ENCODE assay signal across 10 cellular contexts in the genomic region with DNA sequence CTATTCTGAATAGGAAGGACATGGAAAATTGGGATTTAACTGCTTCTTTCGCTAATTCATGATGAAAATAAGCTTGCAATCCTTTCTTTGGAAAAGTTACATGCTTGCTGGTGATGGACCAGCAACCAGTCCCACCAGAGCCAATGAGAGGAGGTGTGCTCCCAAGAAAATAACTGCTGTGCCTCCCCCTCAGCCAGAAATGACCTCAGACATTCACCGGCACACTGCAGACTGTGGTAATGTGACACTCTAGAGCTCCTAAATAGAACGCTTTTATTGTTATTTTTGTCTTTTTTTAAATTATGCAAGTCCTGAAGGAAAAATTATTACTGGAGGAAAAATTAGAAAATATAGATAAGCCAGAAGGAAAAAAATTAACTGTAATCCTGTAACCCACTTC. TPM values are rescaled to one million over a fixed set of nuclear protein-coding genes. Genes with fewer than 3 reads are reported as not detected.
DNase-seq lines count a peak whose midpoint lies in the region; ATAC-seq lines count a peak whose summit lies in the region.
"Had no signal": no experiment of that assay in that cellular context is flagged by ENCODE, and none has a peak within 500 bp of the region (broad histone marks: within the 10 kb centered on the region; RNA-seq: fewer than 3 reads in every experiment).

No MANE protein-coding gene starts in this region.

- DNase-seq in activated T-cell treated with anti-CD3 and anti-CD28 coated beads, Interleukin-2, amount 50 U/mL, for 4 hours: no peak
- no peak for DNase-seq in activated T-cell treated with anti-CD3 and anti-CD28 coated beads for 4 hours
- DNase-seq in adipocyte (ENCODE audit: low read depth): no peak
- no peak for DNase-seq in right cardiac atrium
- peak; percentile 12 for DNase-seq in superior temporal gyrus (ENCODE audit: extremely low spot score)
- DNase-seq in NCI-H526 treated with DMSO at 0.1 percent for 48 hours (lab: John Stamatoyannopoulos, UW): no peak
- DNase-seq: left lung; stimulated activated CD4-positive, alpha-beta T cell treated with anti-CD3 and anti-CD28 coated beads, Interleukin-2, amount 100 ng/mL, for 24 hours had no signal

- H3K4me1 ChIP-seq in adipocyte (ENCODE audit: control insufficient read depth, insufficient read depth, low read length) (peaks cover 76% of the 10 kb centered on the region), right cardiac atrium (ENCODE audit: control insufficient read depth, insufficient read depth, low read length) (peaks cover 16% of the 10 kb centered on the region)

- peaks cover 47% of the 10 kb centered on the region for H3K4me1 Mint-ChIP-seq in activated T-cell treated with anti-CD3 and anti-CD28 coated beads, Interleukin-2, amount 50 U/mL, for 4 hours (ENCODE audit: low read depth)

- H3K36me3 Mint-ChIP-seq in activated T-cell treated with anti-CD3 and anti-CD28 coated beads, Interleukin-2, amount 50 U/mL, for 4 hours (ENCODE audit: insufficient read depth): peaks cover 4% of the 10 kb centered on the region

- peak overlapping the region; percentile 78 for H3K27ac ChIP-seq in right cardiac atrium (ENCODE audit: low read length)
- H3K27ac ChIP-seq: left lung had no signal

- peak overlapping the region; percentile 30 for H3K9ac ChIP-seq in adipocyte (ENCODE audit: low read length)

- 60% methylated on average over 3 of the region's 3 CpGs for WGBS in right cardiac atrium

- H3K9me3 Mint-ChIP-seq in activated T-cell treated with anti-CD3 and anti-CD28 coated beads, Interleukin-2, amount 50 U/mL, for 4 hours: no peaks in the 10 kb centered on the region

- H3K4me3 ChIP-seq in adipocyte (ENCODE audit: low read length) (peak overlapping the region; percentile 93), right cardiac atrium (ENCODE audit: low read length) (peak overlapping the region; percentile 90)

- H3K27me3 Mint-ChIP-seq in activated T-cell treated with anti-CD3 and anti-CD28 coated beads, Interleukin-2, amount 50 U/mL, for 4 hours (ENCODE audit: low read depth): no peaks in the 10 kb centered on the region

- no peak for ATAC-seq in activated T-cell treated with anti-CD3 and anti-CD28 coated beads, Interleukin-2, amount 50 U/mL, for 4 hours
- no peak for ATAC-seq in right cardiac atrium
- no peak for ATAC-seq in GM19467 (IDR thresholded peaks at IDR 0.05; ENCODE audit: unreplicated experiment)
- ATAC-seq in HG03457 (IDR thresholded peaks at IDR 0.05; ENCODE audit: unreplicated experiment): no peak
- ATAC-seq: left lung had no signal

- H3K4me3 Mint-ChIP-seq in activated T-cell treated with anti-CD3 and anti-CD28 coated beads, Interleukin-2, amount 50 U/mL, for 4 hours: peak overlapping the region; percentile 88

- peaks cover 2% of the 10 kb centered on the region for H3K36me3 ChIP-seq in adipocyte (ENCODE audit: control insufficient read depth, insufficient read depth, low read length, severe bottlenecking)
- H3K36me3 ChIP-seq: left lung had no signal

- H3K27me3 ChIP-seq in adipocyte (replicated peaks; ENCODE audit: control insufficient read depth, insufficient read depth, low read length) (no peaks in the 10 kb centered on the region), right cardiac atrium (ENCODE audit: control insufficient read depth, insufficient read depth) (no peaks in the 10 kb centered on the region)
- H3K27me3 ChIP-seq: left lung had no signal

- H3K9me3 ChIP-seq in adipocyte (ENCODE audit: control insufficient read depth, low read length): no peaks in the 10 kb centered on the region
- no peaks in the 10 kb centered on the region for H3K9me3 ChIP-seq in right cardiac atrium (ENCODE audit: control insufficient read depth, low read length)
- H3K9me3 ChIP-seq: left lung had no signal

- intact Hi-C loops in right cardiac atrium (cut with DNase I): loop anchor here in 1 of 4 donors (10.0 kb wide), 1 partner anchor 56 kb away; the partner anchor contains the start of gene ENTPD6

RNA-seq across cellular contexts. Expression of gene PYGB, which starts 2.6 kb away (rescaled TPM):
- 10 to 100 TPM; 32.5 to 37.6 (median 34.6) TPM for total RNA-seq in activated T-cell treated with anti-CD3 and anti-CD28 coated beads, Interleukin-2, amount 50 U/mL, for 4 hours
- total RNA-seq in right cardiac atrium: 100 to 1,000 TPM; 154 to 219 (median 194) TPM
- 136 TPM for polyA plus RNA-seq in right cardiac atrium

RNA-seq across cellular contexts. Expression of gene ENTPD6, which starts 55.0 kb away (rescaled TPM):
- 10 to 100 TPM; 43.4 to 51.2 (median 47.1) TPM for total RNA-seq in activated T-cell treated with anti-CD3 and anti-CD28 coated beads, Interleukin-2, amount 50 U/mL, for 4 hours
- 100 to 1,000 TPM; 102 to 132 (median 127) TPM for total RNA-seq in right cardiac atrium
- polyA plus RNA-seq in right cardiac atrium: 146 TPM

Comparison
In these comparisons a context has a peak if more than half of its experiments do, and no peak if none do; other contexts are left out.
1. RNA of gene PYGB, which starts 2.6 kb away (total RNA-seq): 154 to 219 TPM in right cardiac atrium; 32.5 to 37.6 TPM in activated T-cell treated with anti-CD3 and anti-CD28 coated beads, Interleukin-2, amount 50 U/mL, for 4 hours; every median in the first group is over 4 times any median in the second.